17 cellular contexts compared by ENCODE assay signal in genomic region chr6:51992834-51993233, GRCh38.
DNase-seq lines count a peak whose midpoint lies in the region; ATAC-seq, FAIRE-seq and TF ChIP-seq lines count a peak whose summit lies in the region.
"Had no signal": no experiment of that assay in that cellular context is flagged by ENCODE, and none has a peak within 500 bp of the region (broad histone marks: within the 10 kb centered on the region; RNA-seq: fewer than 3 reads in every experiment).

No MANE protein-coding gene starts in this region.

- H3K4me3 ChIP-seq in SK-N-SH (ENCODE audit: low read depth in 2 of 2, low read length in 1 of 2) (no peak overlapping the region), PC-3 (ENCODE audit: low read length) (no peak overlapping the region), neural cell (ENCODE audit: low read length) (peak overlapping the region; percentile 41)
- H3K4me3 ChIP-seq: GM12878 had no signal

- H3K36me3 ChIP-seq in SK-N-SH (replicated peaks in 1 of 2; ENCODE audit: control insufficient read depth in 1 of 2, insufficient read depth in 2 of 2, low read length in 1 of 2) (no peaks in the 10 kb centered on the region), PC-3 (ENCODE audit: low read depth, low read length) (no peaks in the 10 kb centered on the region), neural cell (ENCODE audit: insufficient read depth, low read length) (no peaks in the 10 kb centered on the region)

- peak; percentile 61 for DNase-seq in SK-N-SH
- no peak for DNase-seq in PC-3
- DNase-seq in GM19239 (ENCODE audit: insufficient read length, low spot score): no peak
- no peak for DNase-seq in omental fat pad (ENCODE audit: low spot score)
- DNase-seq in stimulated activated naive CD4-positive, alpha-beta T cell (lab: John Stamatoyannopoulos, UW): no peak
- no peak for DNase-seq in NCI-H524 (lab: John Stamatoyannopoulos, UW)
- DNase-seq: 8988T; ACHN; C1 segment of cervical spinal cord; Calu3; CD4-positive, alpha-beta T cell; DMS 273 treated with DMSO at 0.1 percent for 48 hours; GOT3; H9 had no signal

- H3K4me1 ChIP-seq in SK-N-SH (ENCODE audit: control insufficient read depth in 1 of 2, insufficient read depth in 2 of 2, low read depth in 1 of 2, low read length in 1 of 2) (peaks cover 0 to 23% of the 10 kb centered on the region in 2 experiments; a peak in 2 of 4 replicates), PC-3 (ENCODE audit: insufficient read depth, low read length) (no peaks in the 10 kb centered on the region)

- peak in 1 of 2 experiments; percentile 63; a peak in 1 of 4 replicates for TF ChIP-seq EP300 in SK-N-SH (IDR thresholded peaks at IDR 0.05; ENCODE audit: borderline replicate concordance in 1 of 2, low read depth in 1 of 2, low read length in 1 of 2)
- no peak for TF ChIP-seq EP300 in neural cell (conservative IDR thresholded peaks at IDR 0.05; ENCODE audit: poor library complexity, severe bottlenecking)

- H3K9me2 ChIP-seq in SK-N-SH: no peaks in the 10 kb centered on the region
- H3K9me2 ChIP-seq in PC-3 (replicated peaks; ENCODE audit: low read length): no peaks in the 10 kb centered on the region
- H3K9me2 ChIP-seq in neural cell (ENCODE audit: insufficient read depth, low read length): no peaks in the 10 kb centered on the region

- H2AFZ ChIP-seq in SK-N-SH (ENCODE audit: low read depth) (no peak overlapping the region), PC-3 (ENCODE audit: low read length) (0 out of 2 replicates have a peak overlapping the region, but pooled peaks have one; percentile 9), neural cell (ENCODE audit: low read depth, low read length) (no peak overlapping the region)

- ATAC-seq in SK-N-SH treated with all-trans-retinoic acid at 6 μM for 48 hours (no peak; the same call in 2 of the 3 replicates), PC-3 (no peak), omental fat pad (ENCODE audit: low FRiP score) (no peak)
- ATAC-seq: GM12878 had no signal

- H3F3A ChIP-seq in SK-N-SH (replicated peaks; ENCODE audit: insufficient read depth) (no peaks in the 10 kb centered on the region), PC-3 (ENCODE audit: low read length, unreplicated experiment) (no peaks in the 10 kb centered on the region), neural cell (ENCODE audit: insufficient read depth, low read length, poor library complexity, severe bottlenecking) (no peaks in the 10 kb centered on the region)

- H3K79me2 ChIP-seq in SK-N-SH (ENCODE audit: insufficient read depth) (no peaks in the 10 kb centered on the region), PC-3 (ENCODE audit: low read length) (no peaks in the 10 kb centered on the region), neural cell (replicated peaks; ENCODE audit: insufficient read depth, low read length) (no peaks in the 10 kb centered on the region)

- H3K27me3 ChIP-seq in SK-N-SH (ENCODE audit: insufficient read depth) (no peaks in the 10 kb centered on the region), PC-3 (ENCODE audit: low read length) (peaks cover 2% of the 10 kb centered on the region; the same call in 1 of the 2 replicates), neural cell (ENCODE audit: insufficient read depth, low read depth, low read length) (no peaks in the 10 kb centered on the region)

- H3K27ac ChIP-seq in SK-N-SH (ENCODE audit: low read depth in 2 of 2, low read length in 1 of 2) (peak overlapping the region in 1 of 2 experiments; percentile 98; a peak in 2 of 4 replicates), PC-3 (ENCODE audit: low read length) (no peak overlapping the region), neural cell (ENCODE audit: low read length) (no peak overlapping the region)

- intact Hi-C loops in PC-3 (cut with micrococcal nuclease): no loop called here

- no peak for TF ChIP-seq CTCF in SK-N-SH (IDR thresholded peaks at IDR 0.05)
- no peak for TF ChIP-seq CTCF in PC-3 (conservative IDR thresholded peaks at IDR 0.05; ENCODE audit: low read depth, low read length)
- no peak for TF ChIP-seq CTCF in neural cell (IDR thresholded peaks at IDR 0.05; ENCODE audit: poor library complexity, severe bottlenecking)
- TF ChIP-seq CTCF in omental fat pad (IDR thresholded peaks at IDR 0.05): no peak

- no TSS peak for BruUV-seq in PC-3 (replicated peaks; lab: Mats Ljungman, UMichigan)

- H3K4me2 ChIP-seq in SK-N-SH: no peak overlapping the region
- no peak overlapping the region for H3K4me2 ChIP-seq in PC-3 (ENCODE audit: low read length)
- peak overlapping the region; percentile 25 for H3K4me2 ChIP-seq in neural cell (ENCODE audit: low read length)

- H3K9ac ChIP-seq in SK-N-SH: no peak overlapping the region
- no peak overlapping the region for H3K9ac ChIP-seq in PC-3 (ENCODE audit: low read length)
- H3K9ac ChIP-seq in neural cell (ENCODE audit: low read length): no peak overlapping the region

- FAIRE-seq in GM19239 (lab: Jason Lieb, UNC): no peak
- FAIRE-seq: GM12878 had no signal

- CTCF ChIA-PET in SK-N-SH (lab: Yijun Ruan, JAX) (interaction anchor here (0.8 to 2.0 kb wide), 8 partner anchors 10 to 1176 kb away, joined by 3 to 11 read pairs (median 3); no protein-coding TSS in a partner anchor), PC-3 (lab: Charles Lee) (no interaction called here)

- H4K20me1 ChIP-seq in SK-N-SH (ENCODE audit: insufficient read depth) (no peaks in the 10 kb centered on the region), PC-3 (ENCODE audit: low read length) (no peaks in the 10 kb centered on the region), neural cell (ENCODE audit: insufficient read depth) (no peaks in the 10 kb centered on the region)

- H3K9me3 ChIP-seq in SK-N-SH (no peaks in the 10 kb centered on the region), PC-3 (ENCODE audit: low read length) (no peaks in the 10 kb centered on the region), neural cell (ENCODE audit: low read length) (no peaks in the 10 kb centered on the region)

- POLR2A ChIA-PET in SK-N-SH (lab: Yijun Ruan, JAX): interaction anchor here (0.7 to 1.7 kb wide), 6 partner anchors 15 to 1172 kb away, joined by 3 to 5 read pairs (median 4); no protein-coding TSS in a partner anchor
- POLR2A ChIA-PET in PC-3 (lab: Charles Lee; ENCODE audit: unreplicated experiment): interaction anchor here (0.6 kb wide), 1 partner anchor 13 kb away, joined by 4 read pairs; no protein-coding TSS in a partner anchor

- 0% methylated on average over 3 of the region's 3 CpGs for WGBS in SK-N-SH (ENCODE audit: low lambda C conversion rate)

- TF ChIP-seq RAD21 in SK-N-SH (IDR thresholded peaks at IDR 0.05; ENCODE audit: low read length) (peak; percentile 46), neural cell (conservative IDR thresholded peaks at IDR 0.05) (no peak)

TF ChIP-seq in SK-N-SH, 30 proteins besides CTCF, POLR2A, EP300 and RAD21 (continues in another document):
- TF ChIP-seq RCOR1 (IDR thresholded peaks at IDR 0.05; ENCODE audit: low read length): peak; percentile 50; the same call in 1 of the 2 replicates
- TF ChIP-seq, protein P1, sequence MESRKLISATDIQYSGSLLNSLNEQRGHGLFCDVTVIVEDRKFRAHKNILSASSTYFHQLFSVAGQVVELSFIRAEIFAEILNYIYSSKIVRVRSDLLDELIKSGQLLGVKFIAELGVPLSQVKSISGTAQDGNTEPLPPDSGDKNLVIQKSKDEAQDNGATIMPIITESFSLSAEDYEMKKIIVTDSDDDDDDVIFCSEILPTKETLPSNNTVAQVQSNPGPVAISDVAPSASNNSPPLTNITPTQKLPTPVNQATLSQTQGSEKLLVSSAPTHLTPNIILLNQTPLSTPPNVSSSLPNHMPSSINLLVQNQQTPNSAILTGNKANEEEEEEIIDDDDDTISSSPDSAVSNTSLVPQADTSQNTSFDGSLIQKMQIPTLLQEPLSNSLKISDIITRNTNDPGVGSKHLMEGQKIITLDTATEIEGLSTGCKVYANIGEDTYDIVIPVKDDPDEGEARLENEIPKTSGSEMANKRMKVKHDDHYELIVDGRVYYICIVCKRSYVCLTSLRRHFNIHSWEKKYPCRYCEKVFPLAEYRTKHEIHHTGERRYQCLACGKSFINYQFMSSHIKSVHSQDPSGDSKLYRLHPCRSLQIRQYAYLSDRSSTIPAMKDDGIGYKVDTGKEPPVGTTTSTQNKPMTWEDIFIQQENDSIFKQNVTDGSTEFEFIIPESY (IDR thresholded peaks at IDR 0.05; ENCODE audit: borderline replicate concordance, low read depth): no peak

TF ChIP-seq in SK-N-SH treated with all-trans-retinoic acid at 6 μM for 48 hours, 23 proteins besides CTCF, POLR2A, EP300 and RAD21 (continues in another document):
- TF ChIP-seq ZNF70 (CRISPR knock-in tag; IDR thresholded peaks at IDR 0.05): no peak

TF ChIP-seq in neural cell, 6 proteins besides CTCF, POLR2A, EP300 and RAD21:
- TF ChIP-seq REST (IDR thresholded peaks at IDR 0.05; ENCODE audit: borderline replicate concordance): no peak
- TF ChIP-seq EZH2 (IDR thresholded peaks at IDR 0.05; ENCODE audit: borderline replicate concordance, insufficient read depth, low read length, poor library complexity, severe bottlenecking): no peak
- TF ChIP-seq MXI1 (conservative IDR thresholded peaks at IDR 0.05; ENCODE audit: poor library complexity, severe bottlenecking): no peak
- no peak for TF ChIP-seq TAF1 (IDR thresholded peaks at IDR 0.05; ENCODE audit: low read depth)
- TF ChIP-seq POLR2AphosphoS5 (IDR thresholded peaks at IDR 0.05): no peak
- no peak for TF ChIP-seq SMC3 (conservative IDR thresholded peaks at IDR 0.05; ENCODE audit: poor library complexity)
